ENCODE assay signal across 8 cellular contexts in the genomic region with DNA sequence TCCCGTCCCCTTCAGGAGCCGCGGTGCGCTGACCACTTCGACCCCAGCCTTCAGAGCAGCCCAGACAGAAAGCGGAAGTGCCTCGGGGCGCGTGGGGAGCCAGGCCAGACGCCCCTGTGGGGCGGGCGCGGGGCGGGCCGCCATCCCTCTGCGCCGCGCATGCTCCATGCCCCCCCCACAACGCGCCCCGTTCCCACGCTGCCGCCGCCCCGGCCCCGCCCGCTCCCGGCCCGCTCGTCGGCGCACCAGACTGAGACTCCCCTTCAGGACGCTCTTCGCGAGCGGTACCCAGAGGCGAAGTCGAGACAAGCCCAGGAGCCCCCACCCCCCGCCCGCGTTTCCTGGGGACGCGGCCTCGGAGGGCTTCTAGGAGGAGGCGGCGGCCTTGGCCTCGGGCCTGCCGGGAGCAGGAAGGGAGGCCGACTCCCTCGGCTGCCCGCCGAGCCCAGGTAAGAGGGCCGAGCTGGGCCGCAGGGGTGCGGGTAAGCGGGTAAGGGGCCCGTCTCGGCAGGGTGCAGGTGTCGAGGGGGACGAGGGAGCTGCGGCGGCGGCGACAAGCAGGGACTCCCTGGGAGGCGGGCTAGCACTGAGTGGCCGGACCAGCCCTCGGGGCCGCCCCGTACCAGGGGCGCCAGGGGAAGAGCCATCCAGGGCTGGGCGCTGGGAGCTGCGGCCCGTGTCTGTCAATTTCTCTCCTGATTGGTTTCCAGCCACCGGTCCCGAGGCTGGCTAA. TPM values are rescaled to one million over a fixed set of nuclear protein-coding genes. Genes with fewer than 3 reads are reported as not detected.
DNase-seq lines count a peak whose midpoint lies in the region; ATAC-seq and TF ChIP-seq lines count a peak whose summit lies in the region.

ZFP92 (plus strand) TSS at position 218 of the 733 bp plus-strand sequence. CDS start 6,851 bp downstream, outside the sequence.

- H3K4me2 ChIP-seq in skeletal muscle satellite cell (ENCODE audit: low read length), result peak within 1 kb of the TSS; percentile 71

- no peaks in the 10 kb centered on the region for H3K36me3 Mint-ChIP-seq in activated T-helper 1 cell treated with anti-CD3 and anti-CD28 coated beads, Interleukin-12 subunit alpha, Interleukin-12 subunit beta, Interleukin-2, Interleukin-4 antibody, amounts not matched to agents 30 ng/mL and 10 ng/mL and 1 ng/mL, durations not matched to agents 14 hours and 24 hours and 36 hours (ENCODE audit: low read depth)

- DNase-seq in NCI-H2227 (lab: John Stamatoyannopoulos, UW; ENCODE audit: unreplicated experiment), result peak; percentile 20
- DNase-seq in NCI-H2227 treated with DMSO at 0.1 percent for 48 hours (lab: John Stamatoyannopoulos, UW), result no peak
- DNase-seq in Jurkat, Clone E6-1 (ENCODE audit: low read depth, low spot score), result no peak
- DNase-seq in activated T-helper 1 cell treated with anti-CD3 and anti-CD28 coated beads, Interleukin-12 subunit alpha, Interleukin-12 subunit beta, Interleukin-2, Interleukin-4 antibody, amounts not matched to agents 30 ng/mL and 10 ng/mL and 1 ng/mL, durations not matched to agents 14 hours and 24 hours and 36 hours (ENCODE audit: low spot score), result peak; percentile 22
- DNase-seq in cardiac muscle cell (ENCODE audit: low read depth in 1 of 2, low spot score in 1 of 2), result peak in 1 of 2 donors; percentile 25
- DNase-seq in NCI-H82 treated with DMSO at 0.1 percent for 48 hours (lab: John Stamatoyannopoulos, UW; ENCODE audit: unreplicated experiment), result no peak

- peak within 1 kb of the TSS; percentile 30 for H3K9ac ChIP-seq in skeletal muscle satellite cell (ENCODE audit: low read depth, low read length)

- no peaks in the 10 kb centered on the region for H3K4me1 Mint-ChIP-seq in activated T-helper 1 cell treated with anti-CD3 and anti-CD28 coated beads, Interleukin-12 subunit alpha, Interleukin-12 subunit beta, Interleukin-2, Interleukin-4 antibody, amounts not matched to agents 30 ng/mL and 10 ng/mL and 1 ng/mL, durations not matched to agents 14 hours and 24 hours and 36 hours (ENCODE audit: low read depth)

- H3K36me3 ChIP-seq in cardiac muscle cell (no peaks in the 10 kb centered on the region), skeletal muscle satellite cell (ENCODE audit: insufficient read depth, low read length) (no peaks in the 10 kb centered on the region)

- peak within 1 kb of the TSS; percentile 77 for H3K4me3 Mint-ChIP-seq in activated T-helper 1 cell treated with anti-CD3 and anti-CD28 coated beads, Interleukin-12 subunit alpha, Interleukin-12 subunit beta, Interleukin-2, Interleukin-4 antibody, amounts not matched to agents 30 ng/mL and 10 ng/mL and 1 ng/mL, durations not matched to agents 14 hours and 24 hours and 36 hours

- H3K9me3 ChIP-seq in cardiac muscle cell (ENCODE audit: low read depth), result no peaks in the 10 kb centered on the region
- H3K9me3 ChIP-seq in skeletal muscle satellite cell (replicated peaks; ENCODE audit: low read length), result no peaks in the 10 kb centered on the region

- ATAC-seq in GM18909 (IDR thresholded peaks at IDR 0.05; ENCODE audit: poor library complexity, unreplicated experiment), result no peak

- H3K27ac Mint-ChIP-seq in activated T-helper 1 cell treated with anti-CD3 and anti-CD28 coated beads, Interleukin-12 subunit alpha, Interleukin-12 subunit beta, Interleukin-2, Interleukin-4 antibody, amounts not matched to agents 30 ng/mL and 10 ng/mL and 1 ng/mL, durations not matched to agents 14 hours and 24 hours and 36 hours, result peak within 1 kb of the TSS; percentile 44

- intact Hi-C loops in activated T-helper 1 cell treated with anti-CD3 and anti-CD28 coated beads, Interleukin-12 subunit alpha, Interleukin-12 subunit beta, Interleukin-2, Interleukin-4 antibody, amounts not matched to agents 30 ng/mL and 10 ng/mL and 1 ng/mL, durations not matched to agents 14 hours and 24 hours and 36 hours (cut with micrococcal nuclease), result loop anchor here (2.0 kb wide), 2 partner anchors 59 to 75 kb away; partner anchors contain the start of gene HAUS7

- H3K27me3 Mint-ChIP-seq in activated T-helper 1 cell treated with anti-CD3 and anti-CD28 coated beads, Interleukin-12 subunit alpha, Interleukin-12 subunit beta, Interleukin-2, Interleukin-4 antibody, amounts not matched to agents 30 ng/mL and 10 ng/mL and 1 ng/mL, durations not matched to agents 14 hours and 24 hours and 36 hours (ENCODE audit: insufficient read depth), result peaks cover 4% of the 10 kb centered on the region

- no peak for TF ChIP-seq CTCF in cardiac muscle cell (IDR thresholded peaks at IDR 0.05; ENCODE audit: low read depth, low read length)

- H3K9me3 Mint-ChIP-seq in activated T-helper 1 cell treated with anti-CD3 and anti-CD28 coated beads, Interleukin-12 subunit alpha, Interleukin-12 subunit beta, Interleukin-2, Interleukin-4 antibody, amounts not matched to agents 30 ng/mL and 10 ng/mL and 1 ng/mL, durations not matched to agents 14 hours and 24 hours and 36 hours, result no peaks in the 10 kb centered on the region

- H3K4me3 ChIP-seq in Jurkat, Clone E6-1 (ENCODE audit: low read length), result peak within 1 kb of the TSS; percentile 43
- H3K4me3 ChIP-seq in cardiac muscle cell (peak within 1 kb of the TSS; percentile 10), skeletal muscle satellite cell (ENCODE audit: low read length) (peak within 1 kb of the TSS; percentile 57)

- H3K27me3 ChIP-seq in cardiac muscle cell (peaks cover 19% of the 10 kb centered on the region), skeletal muscle satellite cell (ENCODE audit: control insufficient read depth, insufficient read depth, low read length) (peaks cover 16% of the 10 kb centered on the region)

- H3K27ac ChIP-seq in cardiac muscle cell, result no peak within 1 kb of the TSS

- H3K4me1 ChIP-seq in cardiac muscle cell (ENCODE audit: low read depth), result no peaks in the 10 kb centered on the region
- H3K4me1 ChIP-seq in skeletal muscle satellite cell (ENCODE audit: control insufficient read depth, insufficient read depth, low read length), result no peaks in the 10 kb centered on the region

RNA-seq across cellular contexts. Expression of gene ZFP92, which starts in this region (rescaled TPM):
- 2.8 TPM for polyA plus RNA-seq in Jurkat, Clone E6-1 (2012; ENCODE audit: insufficient read depth, insufficient read length)
- total RNA-seq in activated T-helper 1 cell treated with anti-CD3 and anti-CD28 coated beads, Interleukin-12 subunit alpha, Interleukin-12 subunit beta, Interleukin-2, Interleukin-4 antibody, amounts not matched to agents 30 ng/mL and 10 ng/mL and 1 ng/mL, durations not matched to agents 14 hours and 24 hours and 36 hours, result 2.4 and 2.5 TPM in 2 replicates
- 0.09 TPM in 1 of 2 replicates, not detected in the other for total RNA-seq in cardiac muscle cell
- not detected in 2 replicates for polyA plus RNA-seq in cardiac muscle cell
- under 0.01 TPM in 1 of 2 replicates, not detected in the other for total RNA-seq in skeletal muscle satellite cell (2012; rRNA removed)

Comparison
In these comparisons a context has a peak if more than half of its experiments do, and no peak if none do; other contexts are left out.
1. DNase-seq: peak in NCI-H2227 (single experiment) and activated T-helper 1 cell treated with anti-CD3 and anti-CD28 coated beads, Interleukin-12 subunit alpha, Interleukin-12 subunit beta, Interleukin-2, Interleukin-4 antibody, amounts not matched to agents 30 ng/mL and 10 ng/mL and 1 ng/mL, durations not matched to agents 14 hours and 24 hours and 36 hours (single experiment); none in NCI-H2227 treated with DMSO at 0.1 percent for 48 hours (single experiment), Jurkat, Clone E6-1 (single experiment) and NCI-H82 treated with DMSO at 0.1 percent for 48 hours (single experiment).
2. Peak in every context shown above with its lines, with median percentiles within 50 percentile points of each other: H3K4me3 ChIP-seq.